Comparison of ENCODE assay signal across 24 cellular contexts in genomic region chr1:70836456-70836855, GRCh38.
"Had no signal": no experiment of that assay in that cellular context is flagged by ENCODE, and none has a peak within 500 bp of the region (broad histone marks: within the 10 kb centered on the region; RNA-seq: fewer than 3 reads in every experiment).

No MANE protein-coding gene starts in this region.

- H3K36me3 ChIP-seq: esophagus muscularis mucosa, gastroesophageal sphincter, heart left ventricle, left lung, lower lobe of right lung had no signal

- H3K79me2 ChIP-seq: hepatocyte had no signal

- H3K9me3 ChIP-seq: gastroesophageal sphincter, lower lobe of right lung had no signal

- H3K27me3 ChIP-seq: esophagus muscularis mucosa, foreskin keratinocyte, gastroesophageal sphincter, heart left ventricle, hepatocyte, left lung had no signal

- DNase-seq: dermis blood vessel endothelial cell; dorsolateral prefrontal cortex; effector CD4-positive, alpha-beta T cell; effector memory CD4-positive, alpha-beta T cell; foreskin keratinocyte; heart left ventricle; hypothalamus; immature natural killer cell; islet precursor cell; kidney; kidney glomerular epithelial cell; left colon; left lung; left ventricle myocardium superior; lower lobe of right lung; mesenchymal stem cell; mucosa of descending colon; naive B cell; naive thymus-derived CD8-positive, alpha-beta T cell had no signal

- H3K4me1 ChIP-seq: esophagus muscularis mucosa, foreskin keratinocyte, gastroesophageal sphincter, heart left ventricle, left lung, lower lobe of right lung had no signal

- H2AFZ ChIP-seq: hepatocyte had no signal

- FAIRE-seq: endothelial cell of umbilical vein, kidney had no signal

- H3K4me2 ChIP-seq: hepatocyte had no signal

- H3K27ac ChIP-seq: coronary artery, dorsolateral prefrontal cortex, esophagus muscularis mucosa, foreskin keratinocyte, gastroesophageal sphincter, heart left ventricle, hepatocyte, left lung, lower lobe of right lung had no signal

- ATAC-seq: foreskin keratinocyte; gastroesophageal sphincter; heart left ventricle; left colon; left lung; left ventricle myocardium superior; lower lobe of right lung; mucosa of descending colon; naive thymus-derived CD8-positive, alpha-beta T cell had no signal

- H3K4me3 ChIP-seq: coronary artery, dorsolateral prefrontal cortex, esophagus muscularis mucosa, gastroesophageal sphincter, heart left ventricle, hepatocyte, left lung, lower lobe of right lung, mucosa of descending colon had no signal
